Comparison of ENCODE assay signal across 10 cellular contexts in genomic region chr11:47577460-47578041, GRCh38. TPM values are rescaled to one million over a fixed set of nuclear protein-coding genes. Genes with fewer than 3 reads are reported as not detected.
DNase-seq lines count a peak whose midpoint lies in the region; ATAC-seq and TF ChIP-seq lines count a peak whose summit lies in the region.
"Had no signal": no experiment of that assay in that cellular context is flagged by ENCODE, and none has a peak within 500 bp of the region (broad histone marks: within the 10 kb centered on the region; RNA-seq: fewer than 3 reads in every experiment).

No MANE protein-coding gene starts in this region.

- H3K9ac ChIP-seq in neural cell (ENCODE audit: low read length) = peak overlapping the region; percentile 86

- peak overlapping the region; percentile 90 for H3K4me3 ChIP-seq in NB4 (ENCODE audit: low read depth, low read length)
- H3K4me3 ChIP-seq in coronary artery = peak overlapping the region; percentile 84
- peak overlapping the region; percentile 92 for H3K4me3 ChIP-seq in neural cell (ENCODE audit: low read length)

- no peaks in the 10 kb centered on the region for H3K27me3 Mint-ChIP-seq in CD4-positive, alpha-beta T cell

- no peaks in the 10 kb centered on the region for H3K9me3 Mint-ChIP-seq in CD4-positive, alpha-beta T cell

- DNase-seq in CD4-positive, alpha-beta T cell = no peak
- DNase-seq in NB4 (ENCODE audit: low read depth) (no peak), coronary artery (ENCODE audit: low spot score) (no peak), epidermal melanocyte (ENCODE audit: insufficient read length, low spot score) (no peak), hepatic stellate cell (ENCODE audit: low spot score) (no peak), COR-L47 (lab: John Stamatoyannopoulos, UW) (no peak)
- DNase-seq: thyroid gland had no signal

- peak overlapping the region; percentile 99 for H3K4me3 Mint-ChIP-seq in CD4-positive, alpha-beta T cell

- H3K4me1 Mint-ChIP-seq in CD4-positive, alpha-beta T cell (ENCODE audit: low read depth) = peaks cover 47% of the 10 kb centered on the region

- peak overlapping the region; percentile 90 for H3K4me2 ChIP-seq in neural cell (ENCODE audit: low read length)

- intact Hi-C loops in CD4-positive, alpha-beta T cell (cut with DNase I, micrococcal nuclease) = loop anchor here (2.0 to 10.0 kb wide), 8 partner anchors 25 to 873 kb away; partner anchors contain the start of genes AGBL2 (in 1 of the 2), ARHGAP1 (in 1 of the 2), CELF1 (in 1 of the 2) and CSTPP1 (in 1 of the 2)

- H3K36me3 ChIP-seq in neural cell (ENCODE audit: insufficient read depth, low read length) = peaks cover 4% of the 10 kb centered on the region

- no peak for TF ChIP-seq CTCF in CD4-positive, alpha-beta T cell (IDR thresholded peaks at IDR 0.05)
- TF ChIP-seq CTCF in NB4 (IDR thresholded peaks at IDR 0.05; ENCODE audit: low read depth, low read length) = no peak
- no peak for TF ChIP-seq CTCF in coronary artery (IDR thresholded peaks at IDR 0.05)
- TF ChIP-seq CTCF in neural cell (IDR thresholded peaks at IDR 0.05; ENCODE audit: poor library complexity, severe bottlenecking) = no peak

- peaks cover 81% of the 10 kb centered on the region for H3K36me3 Mint-ChIP-seq in CD4-positive, alpha-beta T cell (ENCODE audit: low read depth)

- no peak overlapping the region for H3K27ac ChIP-seq in CD4-positive, alpha-beta T cell (ENCODE audit: low read depth, low read length)
- H3K27ac ChIP-seq in coronary artery = no peak overlapping the region
- H3K27ac ChIP-seq in neural cell (ENCODE audit: low read length) = peak overlapping the region; percentile 96

- H4K20me1 ChIP-seq in neural cell (ENCODE audit: insufficient read depth) = no peaks in the 10 kb centered on the region

- CTCF ChIA-PET in CD4-positive, alpha-beta T cell (lab: Charles Lee) = interaction anchor here (1.4 to 3.0 kb wide), 2 partner anchors 12 to 24 kb away, joined by 3 to 11 read pairs; partner anchors contain the start of genes CELF1 and PTPMT1

- ATAC-seq in CD4-positive, alpha-beta T cell (ENCODE audit: poor library complexity) = no peak
- no peak for ATAC-seq in HG03196 (IDR thresholded peaks at IDR 0.05; ENCODE audit: unreplicated experiment)

- POLR2A ChIA-PET in CD4-positive, alpha-beta T cell (lab: Charles Lee) = interaction anchor here (0.8 to 2.2 kb wide), 5 partner anchors 12 to 189 kb away, joined by 3 to 26 read pairs (median 6); partner anchors contain the start of genes CELF1, FNBP4 and PTPMT1

- no peaks in the 10 kb centered on the region for H3K9me2 ChIP-seq in neural cell (ENCODE audit: insufficient read depth, low read length)

- no peak for TF ChIP-seq EP300 in neural cell (conservative IDR thresholded peaks at IDR 0.05; ENCODE audit: poor library complexity, severe bottlenecking)

- TF ChIP-seq RAD21 in neural cell (conservative IDR thresholded peaks at IDR 0.05) = no peak

- TF ChIP-seq POLR2A in NB4 (IDR thresholded peaks at IDR 0.05; ENCODE audit: extremely low read depth, insufficient read length) = no peak

- no peak overlapping the region for H2AFZ ChIP-seq in neural cell (ENCODE audit: low read depth, low read length)

- H3K9me3 ChIP-seq in CD4-positive, alpha-beta T cell (ENCODE audit: control insufficient read depth, low read length) = no peaks in the 10 kb centered on the region
- no peaks in the 10 kb centered on the region for H3K9me3 ChIP-seq in neural cell (ENCODE audit: low read length)
- H3K9me3 ChIP-seq: thyroid gland had no signal

- no peaks in the 10 kb centered on the region for H3K27me3 ChIP-seq in CD4-positive, alpha-beta T cell (ENCODE audit: control insufficient read depth, insufficient read depth, low read length)
- H3K27me3 ChIP-seq in neural cell (ENCODE audit: insufficient read depth, low read depth, low read length) = no peaks in the 10 kb centered on the region
- H3K27me3 ChIP-seq: thyroid gland had no signal

- H3F3A ChIP-seq in neural cell (ENCODE audit: insufficient read depth, low read length, poor library complexity, severe bottlenecking) = no peaks in the 10 kb centered on the region

- peaks cover 44% of the 10 kb centered on the region for H3K79me2 ChIP-seq in neural cell (replicated peaks; ENCODE audit: insufficient read depth, low read length)

- peak overlapping the region; percentile 91 for H3K27ac Mint-ChIP-seq in CD4-positive, alpha-beta T cell

TF ChIP-seq in neural cell, 6 proteins besides CTCF, POLR2A, EP300 and RAD21:
- TF ChIP-seq MXI1 (conservative IDR thresholded peaks at IDR 0.05; ENCODE audit: poor library complexity, severe bottlenecking) (no peak), TAF1 (IDR thresholded peaks at IDR 0.05; ENCODE audit: low read depth) (no peak), POLR2AphosphoS5 (IDR thresholded peaks at IDR 0.05) (no peak), SMC3 (conservative IDR thresholded peaks at IDR 0.05; ENCODE audit: poor library complexity) (no peak), EZH2 (IDR thresholded peaks at IDR 0.05; ENCODE audit: borderline replicate concordance, insufficient read depth, low read length, poor library complexity, severe bottlenecking) (no peak), REST (IDR thresholded peaks at IDR 0.05; ENCODE audit: borderline replicate concordance) (no peak)

RNA-seq across cellular contexts. Expression of gene KBTBD4, which starts 1.2 kb away (rescaled TPM):
- total RNA-seq in CD4-positive, alpha-beta T cell = 10 to 100 TPM; 29.1 to 30.2 TPM
- polyA plus RNA-seq in neural cell = 76.1 and 79.5 TPM in 2 replicates
- 83.1 and 90.6 TPM in 2 replicates for polyA minus RNA-seq in neural cell

RNA-seq across cellular contexts. Expression of gene NDUFS3, which starts 1.3 kb away (rescaled TPM):
- 100 to 1,000 TPM; 139 to 144 TPM for total RNA-seq in CD4-positive, alpha-beta T cell
- 154 and 186 TPM in 2 replicates for polyA plus RNA-seq in neural cell
- polyA minus RNA-seq in neural cell = 64.0 and 68.9 TPM in 2 replicates

RNA-seq across cellular contexts. Expression of gene FAM180B, which starts 8.9 kb away (rescaled TPM):
- under 1 TPM; 0.55 to 0.92 TPM for total RNA-seq in CD4-positive, alpha-beta T cell
- polyA plus RNA-seq in neural cell = not detected in 2 replicates
- polyA minus RNA-seq in neural cell = 0.49 TPM in 1 of 2 replicates, not detected in the other
- total RNA-seq: LHCN-M2 had no signal

RNA-seq across cellular contexts. Expression of gene PTPMT1, which starts 12.2 kb away (rescaled TPM):
- 10 to 100 TPM; 18.9 to 26.7 TPM for total RNA-seq in CD4-positive, alpha-beta T cell
- 2.7 and 5.4 TPM in 2 replicates for polyA plus RNA-seq in neural cell
- polyA minus RNA-seq in neural cell = 0.73 TPM in 1 of 2 replicates, not detected in the other

RNA-seq across cellular contexts. Expression of gene C1QTNF4, which starts 16.7 kb away (rescaled TPM):
- total RNA-seq in CD4-positive, alpha-beta T cell = under 1 TPM; 0.41 to 0.92 TPM
- polyA plus RNA-seq in neural cell = 16.4 and 17.5 TPM in 2 replicates
- 15.1 and 16.6 TPM in 2 replicates for polyA minus RNA-seq in neural cell
- total RNA-seq: LHCN-M2 had no signal
